ENCODE assay signal across 18 cellular contexts in genomic region chr1:226890331-226891108, GRCh38.
"Had no signal": no experiment of that assay in that cellular context is flagged by ENCODE, and none has a peak within 500 bp of the region (broad histone marks: within the 10 kb centered on the region; RNA-seq: fewer than 3 reads in every experiment).

No MANE protein-coding gene starts in this region.

- H3K4me1 ChIP-seq: gastrocnemius medialis, uterus had no signal

- H3K36me3 Mint-ChIP-seq: natural killer cell had no signal

- H3K9me3 ChIP-seq: gastrocnemius medialis, neutrophil, stomach, thoracic aorta, upper lobe of left lung, uterus had no signal

- H3K27ac ChIP-seq: coronary artery, gastrocnemius medialis, neutrophil, stomach, thoracic aorta, uterus had no signal

- DNase-seq: effector CD4-positive, alpha-beta T cell; gastrocnemius medialis; islet precursor cell; natural killer cell; stimulated activated CD4-positive, alpha-beta T cell treated with anti-CD3 and anti-CD28 coated beads, Interleukin-2, amount 100 ng/mL, for 24 hours; stimulated activated CD4-positive, alpha-beta T cell treated with anti-CD3 and anti-CD28 coated beads, Interleukin-4, amount 100 ng/mL, for 4 hours; stimulated activated naive B cell treated with anti-CD40 and anti-IgM and Interleukin-4, amounts not matched to agents 10 μg/mL and 1 μg/mL and 100 μg/mL, for 72 hours; stomach; substantia nigra; uterus had no signal

- ATAC-seq: esophagus mucosa; gastrocnemius medialis; left lobe of liver; natural killer cell; sciatic nerve; stimulated activated naive B cell treated with anti-CD40 and anti-IgM and Interleukin-4, amounts not matched to agents 10 μg/mL and 1 μg/mL and 100 μg/mL, for 72 hours had no signal

- H3K27me3 Mint-ChIP-seq: stimulated activated naive B cell treated with anti-CD40 and anti-IgM and Interleukin-4, amounts not matched to agents 10 μg/mL and 1 μg/mL and 100 μg/mL, for 72 hours had no signal

- H3K27ac Mint-ChIP-seq: mesothelial cell of epicardium; natural killer cell; stimulated activated naive B cell treated with anti-CD40 and anti-IgM and Interleukin-4, amounts not matched to agents 10 μg/mL and 1 μg/mL and 100 μg/mL, for 72 hours had no signal

- H3K36me3 ChIP-seq: neutrophil, uterus had no signal

- H3K4me3 ChIP-seq: coronary artery, gastrocnemius medialis, stomach, thoracic aorta, upper lobe of left lung, uterus had no signal

- H3K27me3 ChIP-seq: gastrocnemius medialis, neutrophil, stomach, upper lobe of left lung, uterus had no signal

- H3K4me1 Mint-ChIP-seq: mesothelial cell of epicardium had no signal

- H3K9me3 Mint-ChIP-seq: mesothelial cell of epicardium; natural killer cell; stimulated activated naive B cell treated with anti-CD40 and anti-IgM and Interleukin-4, amounts not matched to agents 10 μg/mL and 1 μg/mL and 100 μg/mL, for 72 hours had no signal

- H3K4me3 Mint-ChIP-seq: mesothelial cell of epicardium; natural killer cell; stimulated activated naive B cell treated with anti-CD40 and anti-IgM and Interleukin-4, amounts not matched to agents 10 μg/mL and 1 μg/mL and 100 μg/mL, for 72 hours had no signal
